23 cellular contexts compared by ENCODE assay signal in the genomic region with DNA sequence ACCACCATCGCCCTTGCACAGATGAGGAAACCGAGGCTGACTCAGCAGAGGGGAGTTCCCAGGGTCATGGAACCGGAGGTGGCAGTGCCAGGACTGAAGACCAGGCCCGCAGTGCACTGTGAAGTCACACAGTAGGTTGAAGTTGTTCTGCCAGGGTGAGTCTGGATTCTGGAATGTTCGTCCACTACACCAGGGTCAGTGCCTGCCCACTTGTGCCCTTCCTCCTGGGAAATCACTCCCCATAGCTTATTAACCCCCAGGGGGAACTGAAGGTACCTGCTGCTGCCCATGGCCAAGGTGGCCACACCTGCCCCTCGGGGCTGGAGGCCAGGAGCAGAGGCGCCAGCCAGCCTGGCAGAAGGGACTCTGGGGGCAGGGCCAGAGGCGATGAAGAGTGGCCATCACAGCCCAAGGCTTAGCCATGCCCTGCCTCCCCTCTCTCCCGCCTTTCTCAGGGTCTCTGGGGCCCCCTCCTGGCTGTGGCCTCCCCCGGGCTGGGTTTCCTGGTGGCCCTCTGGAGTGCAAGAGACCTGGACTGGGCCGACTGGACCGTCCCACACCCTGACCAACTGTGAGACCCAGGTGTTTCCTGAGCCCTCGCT. TPM values are rescaled to one million over a fixed set of nuclear protein-coding genes. Genes with fewer than 3 reads are reported as not detected.
DNase-seq lines count a peak whose midpoint lies in the region; ATAC-seq and TF ChIP-seq lines count a peak whose summit lies in the region.
"Had no signal": no experiment of that assay in that cellular context is flagged by ENCODE, and none has a peak within 500 bp of the region (broad histone marks: within the 10 kb centered on the region; RNA-seq: fewer than 3 reads in every experiment).

No MANE protein-coding gene starts in this region.

- POLR2A ChIA-PET in MCF 10A (lab: Yijun Ruan, JAX), result no interaction called here

- H3K27me3 Mint-ChIP-seq in MCF 10A (ENCODE audit: insufficient read depth, unreplicated experiment) (no peaks in the 10 kb centered on the region), endodermal cell (ENCODE audit: insufficient read depth) (peaks cover 9% of the 10 kb centered on the region)

- H3K4me2 ChIP-seq in mammary epithelial cell (ENCODE audit: insufficient read depth, low read depth, low read length), result no peak overlapping the region

- H3K4me3 ChIP-seq in mammary epithelial cell (replicated peaks in 1 of 3; ENCODE audit: insufficient read depth in 1 of 3, low read depth in 2 of 3, low read length in 3 of 3) (no peak overlapping the region), NT2/D1 (ENCODE audit: insufficient read length, low read depth) (no peak overlapping the region), endodermal cell (ENCODE audit: low read length) (no peak overlapping the region), upper lobe of right lung (no peak overlapping the region)
- H3K4me3 ChIP-seq: K562, left lung, skin epidermis, tibial nerve had no signal

- peak; percentile 73 for DNase-seq in MCF 10A (ENCODE audit: unreplicated experiment)
- DNase-seq in mammary epithelial cell, result no peak
- no peak for DNase-seq in NT2/D1 (ENCODE audit: low read depth, low spot score)
- DNase-seq in endodermal cell, result peak; percentile 49
- peak; percentile 59 for DNase-seq in upper lobe of right lung
- DNase-seq in NCI-H1048 (lab: John Stamatoyannopoulos, UW), result no peak
- DNase-seq in NCI-H2227 treated with DMSO at 0.1 percent for 48 hours (lab: John Stamatoyannopoulos, UW), result no peak
- DNase-seq in HPDE6-E6E7 (ENCODE audit: extremely low spot score), result no peak
- DNase-seq: activated naive CD8-positive, alpha-beta T cell treated with anti-CD3 and anti-CD28 coated beads, Interleukin-2, amount 50 U/mL, for 24 hours; activated T-cell treated with anti-CD3 and anti-CD28 coated beads, Interleukin-2, amount 50 U/mL, for 4 hours; DMS153; GDM1; H7; left lung; NCI-H1436; RPMI8226; stimulated activated CD4-positive, alpha-beta T cell treated with anti-CD3 and anti-CD28 coated beads, Interleukin-1b, Interleukin-23, amount 100 ng/mL, for 48 hours; stimulated activated CD8-positive, alpha-beta memory T cell treated with anti-CD3 and anti-CD28 coated beads, Interleukin-4, amount 100 ng/mL, for 48 hours; T-helper 1 cell had no signal

- no peaks in the 10 kb centered on the region for H3K27me3 ChIP-seq in mammary epithelial cell (ENCODE audit: insufficient read depth, low read length)
- no peaks in the 10 kb centered on the region for H3K27me3 ChIP-seq in NT2/D1 (ENCODE audit: insufficient read depth, insufficient read length)
- H3K27me3 ChIP-seq in endodermal cell (ENCODE audit: control insufficient read depth, insufficient read depth, low read length, poor library complexity, severe bottlenecking), result no peaks in the 10 kb centered on the region
- H3K27me3 ChIP-seq in upper lobe of right lung, result no peaks in the 10 kb centered on the region
- H3K27me3 ChIP-seq: tibial nerve had no signal

- H3K36me3 Mint-ChIP-seq in MCF 10A (ENCODE audit: insufficient read depth, unreplicated experiment) (no peaks in the 10 kb centered on the region), endodermal cell (ENCODE audit: low read depth) (no peaks in the 10 kb centered on the region)

- no peak for ATAC-seq in upper lobe of right lung
- ATAC-seq: activated naive CD8-positive, alpha-beta T cell treated with anti-CD3 and anti-CD28 coated beads, Interleukin-2, amount 50 U/mL, for 24 hours; activated T-cell treated with anti-CD3 and anti-CD28 coated beads, Interleukin-2, amount 50 U/mL, for 4 hours; K562; left lung had no signal

- dilution Hi-C loops in mammary epithelial cell (cut with HindIII; ENCODE audit: low sequenced_read_pairs), result loop anchor here (5.0 kb wide), 1 partner anchor 49 kb away; no protein-coding TSS in a partner anchor

- H3K4me3 Mint-ChIP-seq in MCF 10A (ENCODE audit: unreplicated experiment), result no peak overlapping the region
- no peak overlapping the region for H3K4me3 Mint-ChIP-seq in endodermal cell
- H3K4me3 Mint-ChIP-seq: activated naive CD8-positive, alpha-beta T cell treated with anti-CD3 and anti-CD28 coated beads, Interleukin-2, amount 50 U/mL, for 24 hours; activated T-cell treated with anti-CD3 and anti-CD28 coated beads, Interleukin-2, amount 50 U/mL, for 4 hours had no signal

- no peak overlapping the region for H3K27ac ChIP-seq in mammary epithelial cell (ENCODE audit: insufficient read depth, low read depth, low read length)
- H3K27ac ChIP-seq in endodermal cell (ENCODE audit: low read depth, low read length), result no peak overlapping the region
- H3K27ac ChIP-seq in upper lobe of right lung, result no peak overlapping the region
- H3K27ac ChIP-seq: left lung, skin epidermis, tibial nerve had no signal

- no peaks in the 10 kb centered on the region for H4K20me1 ChIP-seq in mammary epithelial cell (ENCODE audit: insufficient read depth, low read length)

- CTCF ChIA-PET in MCF 10A (lab: Yijun Ruan, JAX) (interaction anchor here (0.7 to 6.9 kb wide), 2 partner anchors 18 to 744 kb away, joined by 3 to 185 read pairs; no protein-coding TSS in a partner anchor), mammary epithelial cell (lab: Charles Lee; ENCODE audit: low non-redundant PET) (no interaction called here)

- TF ChIP-seq CTCF in MCF 10A (IDR thresholded peaks at IDR 0.05; ENCODE audit: unreplicated experiment) (no peak), mammary epithelial cell (conservative IDR thresholded peaks at IDR 0.05 in 1 of 2, IDR thresholded peaks at IDR 0.05 in 1 of 2; ENCODE audit: extremely low read depth in 1 of 2, insufficient read depth in 1 of 2, low read depth in 1 of 2, low read length in 2 of 2) (no peak), endodermal cell (conservative IDR thresholded peaks at IDR 0.05) (no peak), upper lobe of right lung (IDR thresholded peaks at IDR 0.05) (no peak)

- BruUV-seq in MCF 10A (replicated peaks; lab: Mats Ljungman, UMichigan), result no TSS peak
- BruUV-seq in mammary epithelial cell (replicated peaks; lab: Mats Ljungman, UMichigan), result no TSS peak

- H3K4me1 Mint-ChIP-seq in MCF 10A (ENCODE audit: insufficient read depth, unreplicated experiment), result peaks cover 11% of the 10 kb centered on the region
- H3K4me1 Mint-ChIP-seq in endodermal cell, result no peaks in the 10 kb centered on the region

- H3K9me3 ChIP-seq in mammary epithelial cell (replicated peaks; ENCODE audit: insufficient read depth, low read length), result peaks cover 4% of the 10 kb centered on the region
- H3K9me3 ChIP-seq in NT2/D1 (ENCODE audit: insufficient read depth, low read length), result peaks cover 8% of the 10 kb centered on the region
- H3K9me3 ChIP-seq in endodermal cell (ENCODE audit: control insufficient read depth, low read length), result peaks cover 6% of the 10 kb centered on the region
- H3K9me3 ChIP-seq in upper lobe of right lung, result peaks cover 2% of the 10 kb centered on the region

- H3K4me1 ChIP-seq in mammary epithelial cell (ENCODE audit: insufficient read depth, low read length) (no peaks in the 10 kb centered on the region), NT2/D1 (ENCODE audit: insufficient read depth, insufficient read length) (peaks cover 16% of the 10 kb centered on the region), endodermal cell (ENCODE audit: control insufficient read depth, insufficient read depth, low read length) (no peaks in the 10 kb centered on the region), upper lobe of right lung (no peaks in the 10 kb centered on the region)
- H3K4me1 ChIP-seq: left lung had no signal

- intact Hi-C loops in MCF 10A (cut with micrococcal nuclease) (no loop called here), mammary epithelial cell (cut with micrococcal nuclease) (loop anchor here (10.0 kb wide), 1 partner anchor 741 kb away; no protein-coding TSS in a partner anchor), upper lobe of right lung (cut with DNase I) (no loop called here)

- H3K9ac ChIP-seq in mammary epithelial cell (ENCODE audit: insufficient read depth, low read length) (no peak overlapping the region), NT2/D1 (ENCODE audit: insufficient read length, low read depth) (peak overlapping the region; percentile 21), endodermal cell (ENCODE audit: extremely low read depth, low read length, poor library complexity, severe bottlenecking) (no peak overlapping the region)

- WGBS in mammary epithelial cell (ENCODE audit: low coverage, missing lambda C conversion rate), result 77% methylated on average over 11 of the region's 13 CpGs
- WGBS in endodermal cell (ENCODE audit: insufficient coverage in 1 of 2, insufficient read length in 1 of 2), 2 experiments, result 84 to 91% methylated on average over 5 to 13 of the region's 13 CpGs

- H3K27ac Mint-ChIP-seq in MCF 10A (ENCODE audit: low read depth, unreplicated experiment) (no peak overlapping the region), endodermal cell (no peak overlapping the region)
- H3K27ac Mint-ChIP-seq: activated naive CD8-positive, alpha-beta T cell treated with anti-CD3 and anti-CD28 coated beads, Interleukin-2, amount 50 U/mL, for 24 hours had no signal

- H3K36me3 ChIP-seq in mammary epithelial cell (ENCODE audit: insufficient read depth, low read length) (no peaks in the 10 kb centered on the region), NT2/D1 (ENCODE audit: insufficient read depth, insufficient read length, low read length) (no peaks in the 10 kb centered on the region), endodermal cell (ENCODE audit: control insufficient read depth, insufficient read depth, low read length) (no peaks in the 10 kb centered on the region), upper lobe of right lung (no peaks in the 10 kb centered on the region)
- H3K36me3 ChIP-seq: left lung, tibial nerve had no signal

- H2AFZ ChIP-seq in mammary epithelial cell (ENCODE audit: low read depth, low read length), result no peak overlapping the region

- H3K79me2 ChIP-seq in mammary epithelial cell (ENCODE audit: insufficient read depth, low read length), result no peaks in the 10 kb centered on the region

- H3K9me3 Mint-ChIP-seq in MCF 10A (ENCODE audit: unreplicated experiment) (no peaks in the 10 kb centered on the region), endodermal cell (peaks cover 4% of the 10 kb centered on the region)

- in situ Hi-C loops in mammary epithelial cell (cut with MboI; ENCODE audit: low sequenced_read_pairs in 2 of 2), result no loop called here

RNA-seq across cellular contexts. Expression of gene ABLIM2, which starts 15.1 kb away (rescaled TPM):
- total RNA-seq in MCF 10A (2022) (5.3 and 5.4 TPM in 2 replicates), mammary epithelial cell (under 1 TPM; 0.28 to 0.67 TPM), endodermal cell (1 to 10 TPM in 1 of 2 donors, under 1 TPM in 1; 0.35 to 1.6 TPM), upper lobe of right lung (12.7 TPM)
- 0.87 TPM for polyA plus RNA-seq in mammary epithelial cell
- 3.9 TPM for polyA minus RNA-seq in mammary epithelial cell
- polyA plus RNA-seq in endodermal cell (2013, experiment 1 of 2), result 1.4 TPM
- polyA plus RNA-seq in endodermal cell (2013, experiment 2 of 2), result 2.5 TPM
- total RNA-seq: K562, M059J had no signal
- polyA plus RNA-seq: K562 had no signal

RNA-seq across cellular contexts. Expression of gene SH3TC1, which starts 25.3 kb away (rescaled TPM):
- total RNA-seq in MCF 10A (2022) (20.4 and 28.8 TPM in 2 replicates), mammary epithelial cell (100 to 1,000 TPM in 1 of 2 donors, 10 to 100 TPM in 1; 70.8 to 138 TPM), endodermal cell (1 to 10 TPM; 1.9 to 2.6 TPM), upper lobe of right lung (71.7 TPM)
- polyA plus RNA-seq in mammary epithelial cell, result 37.7 TPM
- 62.5 TPM for polyA minus RNA-seq in mammary epithelial cell
- 0.39 TPM for polyA plus RNA-seq in endodermal cell (2013, experiment 1 of 2)
- 0.58 TPM for polyA plus RNA-seq in endodermal cell (2013, experiment 2 of 2)

Comparison
In these comparisons a context has a peak if more than half of its experiments do, and no peak if none do; other contexts are left out.
1. DNase-seq: peak in MCF 10A (single experiment), endodermal cell (single experiment) and upper lobe of right lung (single experiment); none in mammary epithelial cell (single experiment), NT2/D1 (single experiment), NCI-H1048 (single experiment), NCI-H2227 treated with DMSO at 0.1 percent for 48 hours (single experiment) and HPDE6-E6E7 (single experiment).